ENCODE assay signal across 11 cellular contexts in genomic region chr4:190120537-190121001, GRCh38. TPM values are rescaled to one million over a fixed set of nuclear protein-coding genes. Genes with fewer than 3 reads are reported as not detected.
A peak's percentile ranks its signal among the peaks of the same experiment; 100 is the strongest.
DNase-seq lines count a peak whose midpoint lies in the region; ATAC-seq and TF ChIP-seq lines count a peak whose summit lies in the region.
"Not testable (repeated sequence)": the region's sequence is repeated elsewhere in the genome, so short reads cannot be mapped to it uniquely, and the experiment has no call there.
"Had no signal": no experiment of that assay in that cellular context is flagged by ENCODE, and none has a peak within 500 bp of the region (broad histone marks: within the 10 kb centered on the region; RNA-seq: fewer than 3 reads in every experiment).

No MANE protein-coding gene starts in this region.

- not testable (repeated sequence) for H3K27me3 Mint-ChIP-seq in activated B cell treated with CpG ODN at 0.5 μM for 24 hours; brain; nephron (ENCODE audit: low read depth); stimulated activated naive CD8-positive, alpha-beta T cell treated with anti-CD3 and anti-CD28 coated beads, Interleukin-15, amount 100 ng/mL, for 72 hours

- H3K4me3 Mint-ChIP-seq in activated B cell treated with CpG ODN at 0.5 μM for 24 hours; brain; nephron; stimulated activated naive CD8-positive, alpha-beta T cell treated with anti-CD3 and anti-CD28 coated beads, Interleukin-15, amount 100 ng/mL, for 72 hours: not testable (repeated sequence)

- intact Hi-C loops in activated B cell treated with CpG ODN at 0.5 μM for 24 hours (cut with micrococcal nuclease); Right ventricle myocardium superior (cut with DNase I): not testable (repeated sequence)

- TF ChIP-seq CTCF in GM12872 (IDR thresholded peaks at IDR 0.05; ENCODE audit: insufficient read depth, low read depth, low read length) = peak; percentile 31; the same call in 2 of the 3 replicates
- not testable (repeated sequence) for TF ChIP-seq CTCF in activated B cell treated with CpG ODN at 0.5 μM for 24 hours (IDR thresholded peaks at IDR 0.05)
- peak; percentile 35 to 48 for TF ChIP-seq CTCF in brain (conservative IDR thresholded peaks at IDR 0.05)
- TF ChIP-seq CTCF in nephron (IDR thresholded peaks at IDR 0.05; ENCODE audit: unreplicated experiment in 3 of 3) = peak; percentile 12 to 22 (median 19)

- DNase-seq in HT-29 (ENCODE audit: low spot score) = peak; percentile 37
- DNase-seq in activated B cell treated with CpG ODN at 0.5 μM for 24 hours, Right ventricle myocardium superior: not testable (repeated sequence)
- DNase-seq in stimulated activated naive CD8-positive, alpha-beta T cell treated with anti-CD3 and anti-CD28 coated beads, Interleukin-15, amount 100 ng/mL, for 72 hours = peak; percentile 40 to 41

- CTCF ChIA-PET in activated B cell treated with CpG ODN at 0.5 μM for 24 hours (lab: Charles Lee) = not testable (repeated sequence)

- POLR2A ChIA-PET in activated B cell treated with CpG ODN at 0.5 μM for 24 hours (lab: Charles Lee) = not testable (repeated sequence)

- ATAC-seq in GM21723 (IDR thresholded peaks at IDR 0.05; ENCODE audit: unreplicated experiment) (peak; percentile 53), activated B cell treated with CpG ODN at 0.5 μM for 24 hours (ENCODE audit: low read depth) (peak; percentile 31), Right ventricle myocardium superior (ENCODE audit: poor library complexity) (peak; percentile 18)
- peak; percentile 57 for ATAC-seq in stimulated activated naive CD8-positive, alpha-beta T cell treated with anti-CD3 and anti-CD28 coated beads, Interleukin-15, amount 100 ng/mL, for 72 hours

- H3K4me1 Mint-ChIP-seq in activated B cell treated with CpG ODN at 0.5 μM for 24 hours; brain; nephron; stimulated activated naive CD8-positive, alpha-beta T cell treated with anti-CD3 and anti-CD28 coated beads, Interleukin-15, amount 100 ng/mL, for 72 hours: not testable (repeated sequence)

- H3K9me3 Mint-ChIP-seq in activated B cell treated with CpG ODN at 0.5 μM for 24 hours; nephron; stimulated activated naive CD8-positive, alpha-beta T cell treated with anti-CD3 and anti-CD28 coated beads, Interleukin-15, amount 100 ng/mL, for 72 hours: not testable (repeated sequence)
- peaks cover 0 to 10% (median 3%) of the 10 kb centered on the region in 5 experiments for H3K9me3 Mint-ChIP-seq in brain

- not testable (repeated sequence) for H3K36me3 Mint-ChIP-seq in activated B cell treated with CpG ODN at 0.5 μM for 24 hours (ENCODE audit: low read depth); brain; nephron (ENCODE audit: low read depth)

- H3K27ac Mint-ChIP-seq in activated B cell treated with CpG ODN at 0.5 μM for 24 hours; brain; nephron; stimulated activated naive CD8-positive, alpha-beta T cell treated with anti-CD3 and anti-CD28 coated beads, Interleukin-15, amount 100 ng/mL, for 72 hours: not testable (repeated sequence)

RNA-seq across cellular contexts. Expression of gene DUX4, which starts 53.0 kb away (rescaled TPM):
- not detected in 2 replicates for total RNA-seq in HT-29 (2014; rRNA removed; shearing (Covaris generic))
- total RNA-seq in activated B cell treated with CpG ODN at 0.5 μM for 24 hours = not detected in 2 replicates
- not detected for polyA plus RNA-seq in brain (ENCODE audit: insufficient read depth, low read depth, low replicate concordance)
- total RNA-seq in Right ventricle myocardium superior = not detected
- total RNA-seq: dermis blood vessel endothelial cell, lung microvascular endothelial cell, subcutaneous adipose tissue had no signal

RNA-seq across cellular contexts. Expression of gene DBET, which starts 56.3 kb away (rescaled TPM):
- not detected in 2 replicates for total RNA-seq in HT-29 (2014; rRNA removed; shearing (Covaris generic))
- not detected in 2 replicates for total RNA-seq in activated B cell treated with CpG ODN at 0.5 μM for 24 hours
- polyA plus RNA-seq in brain (ENCODE audit: insufficient read depth, low read depth, low replicate concordance) = not detected
- total RNA-seq in Right ventricle myocardium superior = not detected
- total RNA-seq: dermis blood vessel endothelial cell, lung microvascular endothelial cell, subcutaneous adipose tissue had no signal
